Comparison of ENCODE assay signal across 8 cellular contexts in the genomic region with DNA sequence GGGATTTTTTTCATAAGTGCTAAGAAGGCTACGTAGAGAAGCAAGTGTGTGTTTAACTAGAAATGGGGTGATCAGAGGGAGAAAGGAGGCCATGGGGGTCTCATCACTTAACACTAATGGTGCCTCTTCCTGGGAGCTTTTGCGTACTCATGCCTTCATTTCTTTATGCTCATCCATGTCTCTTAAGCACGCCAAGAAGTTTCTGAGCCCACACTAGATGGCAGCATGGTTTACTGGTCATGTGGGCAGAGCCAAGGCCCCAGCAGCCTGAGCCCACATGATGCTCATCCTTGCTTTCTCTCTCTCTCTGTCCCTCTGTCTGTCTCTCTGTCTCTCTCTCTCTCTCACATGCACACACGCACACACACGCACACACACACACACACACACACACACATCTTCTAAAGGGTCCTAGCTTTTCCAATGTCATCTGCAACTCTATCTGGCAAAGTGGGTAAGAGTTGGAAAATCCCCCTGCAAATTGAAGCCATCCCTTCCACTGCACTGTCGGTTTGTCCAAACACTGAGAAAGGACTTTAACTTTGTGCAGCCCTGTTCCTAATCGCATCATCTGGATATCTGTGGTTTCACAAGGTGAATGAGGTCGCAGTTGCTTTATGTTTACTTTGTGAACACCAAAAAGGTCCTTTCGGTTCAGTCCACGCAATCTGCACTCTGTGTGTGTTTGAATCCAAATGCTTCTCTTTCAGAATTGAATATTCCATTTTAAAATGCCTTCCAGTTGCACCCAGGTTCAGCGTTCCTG.
DNase-seq lines count a peak whose midpoint lies in the region; ATAC-seq, FAIRE-seq and TF ChIP-seq lines count a peak whose summit lies in the region.

No MANE protein-coding gene starts in this region.

- H4K5ac ChIP-seq in mesendoderm (ENCODE audit: low read length), result peak overlapping the region; percentile 13

- ATAC-seq in GM18870 (IDR thresholded peaks at IDR 0.05; ENCODE audit: unreplicated experiment), result no peak

- no peak overlapping the region for H3K56ac ChIP-seq in mesendoderm (ENCODE audit: low read length)

- H3K27me3 ChIP-seq in mesendoderm (ENCODE audit: insufficient read depth, low read length, poor library complexity), result no peaks in the 10 kb centered on the region

- no peak overlapping the region for H2BK5ac ChIP-seq in mesendoderm (ENCODE audit: low read length)

- H3K9ac ChIP-seq in mesendoderm (ENCODE audit: low read length), result no peak overlapping the region

- no peak overlapping the region for H3K4me3 ChIP-seq in mesendoderm (ENCODE audit: low read length)

- H3K79me1 ChIP-seq in mesendoderm (ENCODE audit: low read length), result no peaks in the 10 kb centered on the region

- FAIRE-seq in H54 (lab: Jason Lieb, UNC), result peak; percentile 86

- TF ChIP-seq POLR2A in H54 (IDR thresholded peaks at IDR 0.05; ENCODE audit: low read depth, low read length), result no peak

- peak; percentile 53 for DNase-seq in Daoy (ENCODE audit: low read depth)
- DNase-seq in H54 (ENCODE audit: insufficient read length, low spot score), result no peak
- DNase-seq in NCI-H510A treated with DMSO at 0.1 percent for 48 hours (lab: John Stamatoyannopoulos, UW), result peak; percentile 63
- peak; percentile 81 for DNase-seq in dedifferentiated amniotic fluid mesenchymal stem cell (ENCODE audit: extremely low spot score)
- DNase-seq in mesendoderm, result peak; percentile 83
- no peak for DNase-seq in stimulated activated CD4-positive, alpha-beta T cell treated with anti-CD3 and anti-CD28 coated beads, Interleukin-2, amount 100 ng/mL, for 48 hours
- no peak for DNase-seq in HuH-7.5 (ENCODE audit: low spot score)

- no peaks in the 10 kb centered on the region for H3K36me3 ChIP-seq in mesendoderm (ENCODE audit: control insufficient read depth, insufficient read depth, low read length)

- no peak overlapping the region for H2AK5ac ChIP-seq in mesendoderm (ENCODE audit: low read length)

- no peak overlapping the region for H4K8ac ChIP-seq in mesendoderm (ENCODE audit: low read depth, low read length)

- no peak overlapping the region for H3K18ac ChIP-seq in mesendoderm (ENCODE audit: low read length)

- no peak overlapping the region for H3K4me2 ChIP-seq in mesendoderm (ENCODE audit: low read length)

- no peak overlapping the region for H2BK15ac ChIP-seq in mesendoderm (replicated peaks; ENCODE audit: low read depth)

- H3K27ac ChIP-seq in mesendoderm (ENCODE audit: low read depth, low read length), result no peak overlapping the region

- H3K4me1 ChIP-seq in mesendoderm (ENCODE audit: control insufficient read depth, low read depth, low read length), result peaks cover 2% of the 10 kb centered on the region

- H3K23ac ChIP-seq in mesendoderm (ENCODE audit: low read length), result no peak overlapping the region

- H3K79me2 ChIP-seq in mesendoderm (ENCODE audit: control insufficient read depth, insufficient read depth, low read length), result no peaks in the 10 kb centered on the region

- no CpG with 5 or more reads among the region's 11 CpGs for WGBS in mesendoderm (ENCODE audit: extremely low coverage, insufficient coverage, low lambda C conversion rate)

- no peak overlapping the region for H2BK120ac ChIP-seq in mesendoderm (ENCODE audit: low read depth, low read length)

- no peak overlapping the region for H3K4ac ChIP-seq in mesendoderm (ENCODE audit: low read depth, low read length)

Comparison
In these comparisons a context has a peak if more than half of its experiments do, and no peak if none do; other contexts are left out.
1. DNase-seq: peak in Daoy (single experiment), NCI-H510A treated with DMSO at 0.1 percent for 48 hours (single experiment), dedifferentiated amniotic fluid mesenchymal stem cell (single experiment) and mesendoderm (single experiment); none in H54 (single experiment), stimulated activated CD4-positive, alpha-beta T cell treated with anti-CD3 and anti-CD28 coated beads, Interleukin-2, amount 100 ng/mL, for 48 hours (0 of 2) and HuH-7.5 (single experiment).